Comparison of ENCODE assay signal across 16 cellular contexts in genomic region chrX:12758291-12758690, GRCh38.
"Had no signal": no experiment of that assay in that cellular context is flagged by ENCODE, and none has a peak within 500 bp of the region (broad histone marks: within the 10 kb centered on the region; RNA-seq: fewer than 3 reads in every experiment).

No MANE protein-coding gene starts in this region.

- ATAC-seq: activated CD4-positive, alpha-beta T cell treated with anti-CD3 and anti-CD28 coated beads for 36 hours; activated naive CD4-positive, alpha-beta T cell treated with anti-CD3 and anti-CD28 coated beads, Interleukin-2, amount 50 U/mL, for 72 hours; mucosa of descending colon; naive thymus-derived CD8-positive, alpha-beta T cell had no signal

- H3K36me3 Mint-ChIP-seq: activated naive CD4-positive, alpha-beta T cell treated with anti-CD3 and anti-CD28 coated beads, Interleukin-2, amount 50 U/mL, for 72 hours; memory B cell had no signal

- H3K4me1 Mint-ChIP-seq: activated CD4-positive, alpha-beta memory T cell treated with anti-CD3 and anti-CD28 coated beads, Interleukin-2, amount 10 ng/mL, durations not matched to agents 7 days and 5 days; activated CD4-positive, alpha-beta T cell treated with anti-CD3 and anti-CD28 coated beads for 36 hours; memory B cell had no signal

- H3K9me3 ChIP-seq: left ventricle myocardium inferior, mucosa of descending colon, suprapubic skin had no signal

- H3K27me3 ChIP-seq: suprapubic skin had no signal

- H3K27ac ChIP-seq: left ventricle myocardium inferior, skin epidermis, suprapubic skin had no signal

- H3K4me3 Mint-ChIP-seq: activated CD4-positive, alpha-beta memory T cell treated with anti-CD3 and anti-CD28 coated beads, Interleukin-2, amount 10 ng/mL, durations not matched to agents 7 days and 5 days; activated CD4-positive, alpha-beta T cell treated with anti-CD3 and anti-CD28 coated beads for 36 hours; memory B cell; naive thymus-derived CD8-positive, alpha-beta T cell; stimulated activated naive CD8-positive, alpha-beta T cell treated with anti-CD3 and anti-CD28 coated beads, Interleukin-15, Interleukin-2, amounts not matched to agents 100 ng/mL and 50 ng/mL, for 24 hours had no signal

- H3K4me3 ChIP-seq: left ventricle myocardium inferior, mucosa of descending colon, skin epidermis, suprapubic skin had no signal

- DNase-seq: activated CD4-positive, alpha-beta memory T cell treated with anti-CD3 and anti-CD28 coated beads, Interleukin-2, amount 10 ng/mL, durations not matched to agents 7 days and 5 days; activated CD4-positive, alpha-beta T cell treated with anti-CD3 and anti-CD28 coated beads for 36 hours; activated effector memory CD4-positive, alpha-beta T cell treated with anti-CD3 and anti-CD28 coated beads, Interleukin-2, amount 50 U/mL, for 16 hours; activated T-cell treated with anti-CD3 and anti-CD28 coated beads, Interleukin-2, amount 50 U/mL, for 48 hours; amniotic stem cell; left ventricle myocardium inferior; mucosa of descending colon; naive thymus-derived CD8-positive, alpha-beta T cell; posterior cingulate gyrus; stimulated activated CD4-positive, alpha-beta T cell treated with anti-CD3 and anti-CD28 coated beads, Interleukin-4, amount 100 ng/mL, for 24 hours; trophoblast cell had no signal

- H3K27ac Mint-ChIP-seq: activated CD4-positive, alpha-beta memory T cell treated with anti-CD3 and anti-CD28 coated beads, Interleukin-2, amount 10 ng/mL, durations not matched to agents 7 days and 5 days; activated CD4-positive, alpha-beta T cell treated with anti-CD3 and anti-CD28 coated beads for 36 hours; activated naive CD4-positive, alpha-beta T cell treated with anti-CD3 and anti-CD28 coated beads, Interleukin-2, amount 50 U/mL, for 72 hours; memory B cell; naive thymus-derived CD8-positive, alpha-beta T cell; stimulated activated naive CD8-positive, alpha-beta T cell treated with anti-CD3 and anti-CD28 coated beads, Interleukin-15, Interleukin-2, amounts not matched to agents 100 ng/mL and 50 ng/mL, for 24 hours had no signal

- H3K4me1 ChIP-seq: left ventricle myocardium inferior, suprapubic skin had no signal

- H3K36me3 ChIP-seq: left ventricle myocardium inferior, suprapubic skin had no signal

- H3K9me3 Mint-ChIP-seq: activated CD4-positive, alpha-beta memory T cell treated with anti-CD3 and anti-CD28 coated beads, Interleukin-2, amount 10 ng/mL, durations not matched to agents 7 days and 5 days; activated naive CD4-positive, alpha-beta T cell treated with anti-CD3 and anti-CD28 coated beads, Interleukin-2, amount 50 U/mL, for 72 hours; memory B cell; stimulated activated naive CD8-positive, alpha-beta T cell treated with anti-CD3 and anti-CD28 coated beads, Interleukin-15, Interleukin-2, amounts not matched to agents 100 ng/mL and 50 ng/mL, for 24 hours had no signal
